ENCODE assay signal across 21 cellular contexts in the genomic region with DNA sequence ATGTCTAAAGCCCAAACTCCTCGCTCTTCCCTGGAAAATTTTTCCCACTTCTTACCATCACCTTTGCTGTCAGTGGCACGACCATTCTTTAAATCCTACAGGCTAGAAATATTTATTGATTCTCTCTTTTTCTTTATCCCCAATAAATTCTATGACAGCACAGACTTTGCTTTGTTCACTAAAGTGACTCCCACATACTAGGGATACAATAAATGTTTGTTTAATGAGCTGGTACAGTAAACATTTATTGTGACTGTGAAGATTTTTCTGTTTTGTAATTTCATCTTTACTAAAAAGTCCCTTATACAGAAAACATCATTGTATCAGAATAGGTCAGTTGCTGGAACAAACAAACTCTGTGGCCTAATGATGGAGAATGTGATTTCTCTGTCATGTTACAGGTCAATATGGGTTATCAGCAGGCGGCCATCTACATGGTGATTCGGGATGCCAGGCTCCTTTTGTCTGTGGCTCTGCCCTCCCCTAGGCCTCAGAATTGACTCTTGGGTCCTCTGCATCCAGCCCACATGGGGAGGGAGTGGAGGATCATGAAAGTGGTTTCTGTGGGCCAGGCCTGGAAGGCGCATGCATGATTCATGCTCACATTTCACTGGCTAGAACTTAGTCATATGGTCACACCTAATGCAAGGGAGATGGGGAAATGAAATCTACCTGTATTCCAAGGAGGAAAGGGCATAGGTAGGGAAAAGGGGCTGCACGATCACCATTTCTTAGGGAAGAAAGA. TPM values are rescaled to one million over a fixed set of nuclear protein-coding genes. Genes with fewer than 3 reads are reported as not detected.
DNase-seq lines count a peak whose midpoint lies in the region; ATAC-seq and TF ChIP-seq lines count a peak whose summit lies in the region.
"Had no signal": no experiment of that assay in that cellular context is flagged by ENCODE, and none has a peak within 500 bp of the region (broad histone marks: within the 10 kb centered on the region; RNA-seq: fewer than 3 reads in every experiment).

No MANE protein-coding gene starts in this region.

- intact Hi-C loops in MCF 10A (cut with micrococcal nuclease) (no loop called here), breast epithelium (cut with DNase I; ENCODE audit: low total_unique reads) (no loop called here), upper lobe of right lung (cut with DNase I) (no loop called here), gastrocnemius medialis (cut with DNase I; ENCODE audit: low total_unique reads) (no loop called here)
- intact Hi-C loops in activated T-helper 1 cell treated with anti-CD3 and anti-CD28 coated beads, Interleukin-12 subunit alpha, Interleukin-12 subunit beta, Interleukin-2, Interleukin-4 antibody, amounts not matched to agents 30 ng/mL and 10 ng/mL and 1 ng/mL, durations not matched to agents 14 hours and 24 hours and 36 hours (cut with micrococcal nuclease): no loop called here

- H3K36me3 ChIP-seq in breast epithelium (no peaks in the 10 kb centered on the region), upper lobe of right lung (no peaks in the 10 kb centered on the region), gastrocnemius medialis (no peaks in the 10 kb centered on the region)
- H3K36me3 ChIP-seq: BE2C, SJCRH30 had no signal

- no peaks in the 10 kb centered on the region for H3K4me1 ChIP-seq in breast epithelium
- H3K4me1 ChIP-seq in foreskin keratinocyte: peaks cover 4% of the 10 kb centered on the region
- no peaks in the 10 kb centered on the region for H3K4me1 ChIP-seq in upper lobe of right lung
- H3K4me1 ChIP-seq in gastrocnemius medialis: no peaks in the 10 kb centered on the region
- H3K4me1 ChIP-seq: BE2C, SJCRH30 had no signal

- no peak overlapping the region for H3K27ac Mint-ChIP-seq in MCF 10A (ENCODE audit: low read depth, unreplicated experiment)
- H3K27ac Mint-ChIP-seq in activated T-helper 17 cell treated with anti-CD3 and anti-CD28 coated beads, Interleukin-2, amount 50 U/mL, for 72 hours: no peak overlapping the region
- H3K27ac Mint-ChIP-seq in activated T-helper 1 cell treated with anti-CD3 and anti-CD28 coated beads, Interleukin-12 subunit alpha, Interleukin-12 subunit beta, Interleukin-2, Interleukin-4 antibody, amounts not matched to agents 30 ng/mL and 10 ng/mL and 1 ng/mL, durations not matched to agents 14 hours and 24 hours and 36 hours: no peak overlapping the region
- H3K27ac Mint-ChIP-seq: CD4-positive, CD25-positive, alpha-beta regulatory T cell; H9 had no signal

- H3K4me3 ChIP-seq in breast epithelium (no peak overlapping the region), upper lobe of right lung (no peak overlapping the region), gastrocnemius medialis (no peak overlapping the region)
- H3K4me3 ChIP-seq: GM12878, SJCRH30 had no signal

- H3K9me3 Mint-ChIP-seq in MCF 10A (ENCODE audit: unreplicated experiment): peaks cover 11% of the 10 kb centered on the region
- H3K9me3 Mint-ChIP-seq in activated T-helper 17 cell treated with anti-CD3 and anti-CD28 coated beads, Interleukin-2, amount 50 U/mL, for 72 hours: no peaks in the 10 kb centered on the region
- no peaks in the 10 kb centered on the region for H3K9me3 Mint-ChIP-seq in activated T-helper 1 cell treated with anti-CD3 and anti-CD28 coated beads, Interleukin-12 subunit alpha, Interleukin-12 subunit beta, Interleukin-2, Interleukin-4 antibody, amounts not matched to agents 30 ng/mL and 10 ng/mL and 1 ng/mL, durations not matched to agents 14 hours and 24 hours and 36 hours
- H3K9me3 Mint-ChIP-seq: H9 had no signal

- CTCF ChIA-PET in MCF 10A (lab: Yijun Ruan, JAX): interaction anchor here (0.6 to 0.7 kb wide), 2 partner anchors 68 to 1124 kb away, joined by 3 read pairs; no protein-coding TSS in a partner anchor

- DNase-seq in MCF 10A (ENCODE audit: unreplicated experiment): peak; percentile 34
- no peak for DNase-seq in breast epithelium (ENCODE audit: low spot score in 2 of 2)
- peak in 1 of 2 donors; percentile 42 for DNase-seq in foreskin keratinocyte
- peak; percentile 33 for DNase-seq in renal cortical epithelial cell (ENCODE audit: low read depth)
- no peak for DNase-seq in activated T-helper 1 cell treated with anti-CD3 and anti-CD28 coated beads, Interleukin-12 subunit alpha, Interleukin-12 subunit beta, Interleukin-2, Interleukin-4 antibody, amounts not matched to agents 30 ng/mL and 10 ng/mL and 1 ng/mL, durations not matched to agents 14 hours and 24 hours and 36 hours (ENCODE audit: low spot score)
- no peak for DNase-seq in upper lobe of right lung
- DNase-seq in gastrocnemius medialis: no peak
- DNase-seq: BE2C; CD4-positive, CD25-positive, alpha-beta regulatory T cell; H9; NCI-H1417 treated with DMSO at 0.1 percent for 48 hours; NCI-H187 treated with DMSO at 0.1 percent for 48 hours; NCI-H2227 treated with DMSO at 0.1 percent for 48 hours; NCI-H524; NCI-H82; SJCRH30 had no signal

- BruUV-seq in MCF 10A (replicated peaks; lab: Mats Ljungman, UMichigan): no TSS peak

- POLR2A ChIA-PET in MCF 10A (lab: Yijun Ruan, JAX): no interaction called here

- H3K27me3 ChIP-seq in breast epithelium (no peaks in the 10 kb centered on the region), foreskin keratinocyte (no peaks in the 10 kb centered on the region), upper lobe of right lung (no peaks in the 10 kb centered on the region), gastrocnemius medialis (no peaks in the 10 kb centered on the region)
- H3K27me3 ChIP-seq: SJCRH30 had no signal

- H3K27ac ChIP-seq in breast epithelium: no peak overlapping the region
- H3K27ac ChIP-seq in foreskin keratinocyte: no peak overlapping the region
- H3K27ac ChIP-seq in upper lobe of right lung: no peak overlapping the region
- H3K27ac ChIP-seq in gastrocnemius medialis: no peak overlapping the region
- H3K27ac ChIP-seq: KMS-11, SJCRH30 had no signal

- ATAC-seq in activated T-helper 17 cell treated with anti-CD3 and anti-CD28 coated beads, Interleukin-2, amount 50 U/mL, for 72 hours (replicated peaks): peak; percentile 56
- peak; percentile 78 for ATAC-seq in foreskin keratinocyte
- no peak for ATAC-seq in upper lobe of right lung
- no peak for ATAC-seq in gastrocnemius medialis
- ATAC-seq: GM12878 had no signal

- no peak for TF ChIP-seq POLR2A in breast epithelium (IDR thresholded peaks at IDR 0.05)
- TF ChIP-seq POLR2A in gastrocnemius medialis (IDR thresholded peaks at IDR 0.05): no peak

- in situ Hi-C loops in gastrocnemius medialis (cut with MboI; ENCODE audit: low sequenced_read_pairs in 4 of 4): no loop called here

- H3K4me1 Mint-ChIP-seq in MCF 10A (ENCODE audit: insufficient read depth, unreplicated experiment): no peaks in the 10 kb centered on the region
- H3K4me1 Mint-ChIP-seq in activated T-helper 17 cell treated with anti-CD3 and anti-CD28 coated beads, Interleukin-2, amount 50 U/mL, for 72 hours: no peaks in the 10 kb centered on the region
- no peaks in the 10 kb centered on the region for H3K4me1 Mint-ChIP-seq in activated T-helper 1 cell treated with anti-CD3 and anti-CD28 coated beads, Interleukin-12 subunit alpha, Interleukin-12 subunit beta, Interleukin-2, Interleukin-4 antibody, amounts not matched to agents 30 ng/mL and 10 ng/mL and 1 ng/mL, durations not matched to agents 14 hours and 24 hours and 36 hours (ENCODE audit: low read depth)
- H3K4me1 Mint-ChIP-seq: CD4-positive, CD25-positive, alpha-beta regulatory T cell; H9 had no signal

- no peak for TF ChIP-seq CTCF in MCF 10A (IDR thresholded peaks at IDR 0.05; ENCODE audit: unreplicated experiment)
- no peak for TF ChIP-seq CTCF in breast epithelium (IDR thresholded peaks at IDR 0.05)
- TF ChIP-seq CTCF in foreskin keratinocyte (conservative IDR thresholded peaks at IDR 0.05): no peak
- no peak for TF ChIP-seq CTCF in upper lobe of right lung (IDR thresholded peaks at IDR 0.05)
- TF ChIP-seq CTCF in gastrocnemius medialis (IDR thresholded peaks at IDR 0.05 in 4 of 5, conservative IDR thresholded peaks at IDR 0.05 in 1 of 5): no peak

- no peaks in the 10 kb centered on the region for H3K27me3 Mint-ChIP-seq in MCF 10A (ENCODE audit: insufficient read depth, unreplicated experiment)
- peaks cover 17% of the 10 kb centered on the region for H3K27me3 Mint-ChIP-seq in activated T-helper 17 cell treated with anti-CD3 and anti-CD28 coated beads, Interleukin-2, amount 50 U/mL, for 72 hours
- H3K27me3 Mint-ChIP-seq in activated T-helper 1 cell treated with anti-CD3 and anti-CD28 coated beads, Interleukin-12 subunit alpha, Interleukin-12 subunit beta, Interleukin-2, Interleukin-4 antibody, amounts not matched to agents 30 ng/mL and 10 ng/mL and 1 ng/mL, durations not matched to agents 14 hours and 24 hours and 36 hours (ENCODE audit: insufficient read depth): peaks cover 27% of the 10 kb centered on the region

- H3K36me3 Mint-ChIP-seq in MCF 10A (ENCODE audit: insufficient read depth, unreplicated experiment): no peaks in the 10 kb centered on the region
- no peaks in the 10 kb centered on the region for H3K36me3 Mint-ChIP-seq in activated T-helper 17 cell treated with anti-CD3 and anti-CD28 coated beads, Interleukin-2, amount 50 U/mL, for 72 hours (ENCODE audit: low read depth)
- H3K36me3 Mint-ChIP-seq in activated T-helper 1 cell treated with anti-CD3 and anti-CD28 coated beads, Interleukin-12 subunit alpha, Interleukin-12 subunit beta, Interleukin-2, Interleukin-4 antibody, amounts not matched to agents 30 ng/mL and 10 ng/mL and 1 ng/mL, durations not matched to agents 14 hours and 24 hours and 36 hours (ENCODE audit: low read depth): no peaks in the 10 kb centered on the region
- H3K36me3 Mint-ChIP-seq: CD4-positive, CD25-positive, alpha-beta regulatory T cell had no signal

- H3K9me3 ChIP-seq in breast epithelium (no peaks in the 10 kb centered on the region), upper lobe of right lung (no peaks in the 10 kb centered on the region), gastrocnemius medialis (no peaks in the 10 kb centered on the region)
- H3K9me3 ChIP-seq: BE2C, Caco-2, SJCRH30 had no signal

- H3K4me3 Mint-ChIP-seq in MCF 10A (ENCODE audit: unreplicated experiment): no peak overlapping the region
- H3K4me3 Mint-ChIP-seq in activated T-helper 17 cell treated with anti-CD3 and anti-CD28 coated beads, Interleukin-2, amount 50 U/mL, for 72 hours: no peak overlapping the region
- H3K4me3 Mint-ChIP-seq in activated T-helper 1 cell treated with anti-CD3 and anti-CD28 coated beads, Interleukin-12 subunit alpha, Interleukin-12 subunit beta, Interleukin-2, Interleukin-4 antibody, amounts not matched to agents 30 ng/mL and 10 ng/mL and 1 ng/mL, durations not matched to agents 14 hours and 24 hours and 36 hours: no peak overlapping the region
- H3K4me3 Mint-ChIP-seq: CD4-positive, CD25-positive, alpha-beta regulatory T cell; H9 had no signal

RNA-seq across cellular contexts. Expression of a gene that starts 22.7 kb away (rescaled TPM):
- total RNA-seq in MCF 10A (2022): not detected in 2 replicates
- total RNA-seq in breast epithelium: under 1 TPM in 1 of 3 donors, not detected in 2; 0.48 TPM
- not detected for total RNA-seq in activated T-helper 17 cell treated with anti-CD3 and anti-CD28 coated beads, Interleukin-2, amount 50 U/mL, for 72 hours
- not detected in 2 replicates for total RNA-seq in foreskin keratinocyte
- polyA plus RNA-seq in foreskin keratinocyte: not detected in 2 replicates
- total RNA-seq in renal cortical epithelial cell: 0.99 TPM in 1 of 2 replicates, not detected in the other
- not detected in 2 replicates for total RNA-seq in activated T-helper 1 cell treated with anti-CD3 and anti-CD28 coated beads, Interleukin-12 subunit alpha, Interleukin-12 subunit beta, Interleukin-2, Interleukin-4 antibody, amounts not matched to agents 30 ng/mL and 10 ng/mL and 1 ng/mL, durations not matched to agents 14 hours and 24 hours and 36 hours
- total RNA-seq in upper lobe of right lung: 0.14 TPM
- 1 to 10 TPM in 1 of 4 donors, under 1 TPM in 1, not detected in 2; 0.55 to 1.2 TPM for total RNA-seq in gastrocnemius medialis
- total RNA-seq: CD4-positive, CD25-positive, alpha-beta regulatory T cell; H9; HT-29; SJCRH30 had no signal
- polyA plus RNA-seq: CD4-positive, CD25-positive, alpha-beta regulatory T cell; GM12878 had no signal

RNA-seq across cellular contexts. Expression of a gene that starts 28.6 kb away (rescaled TPM):
- total RNA-seq in MCF 10A (2022): 0.16 and 0.20 TPM in 2 replicates
- total RNA-seq in breast epithelium: not detected
- total RNA-seq in activated T-helper 17 cell treated with anti-CD3 and anti-CD28 coated beads, Interleukin-2, amount 50 U/mL, for 72 hours: not detected
- 0.04 TPM in 1 of 2 replicates, not detected in the other for total RNA-seq in foreskin keratinocyte
- polyA plus RNA-seq in foreskin keratinocyte: not detected in 2 replicates
- total RNA-seq in renal cortical epithelial cell: 0.15 TPM in 1 of 2 replicates, not detected in the other
- not detected in 2 replicates for total RNA-seq in activated T-helper 1 cell treated with anti-CD3 and anti-CD28 coated beads, Interleukin-12 subunit alpha, Interleukin-12 subunit beta, Interleukin-2, Interleukin-4 antibody, amounts not matched to agents 30 ng/mL and 10 ng/mL and 1 ng/mL, durations not matched to agents 14 hours and 24 hours and 36 hours
- total RNA-seq in upper lobe of right lung: not detected
- total RNA-seq in gastrocnemius medialis: 1 to 10 TPM in 1 of 4 donors, under 1 TPM in 1, not detected in 2; 0.46 to 1.1 TPM
- total RNA-seq: Caco-2; CD4-positive, CD25-positive, alpha-beta regulatory T cell; H9; HT-29; SJCRH30 had no signal
- polyA plus RNA-seq: CD4-positive, CD25-positive, alpha-beta regulatory T cell; GM12878 had no signal

RNA-seq across cellular contexts. Expression of a gene that starts 54.3 kb away (rescaled TPM):
- total RNA-seq in MCF 10A (2022): 0.47 TPM in 1 of 2 replicates, not detected in the other
- total RNA-seq in breast epithelium: not detected
- total RNA-seq in activated T-helper 17 cell treated with anti-CD3 and anti-CD28 coated beads, Interleukin-2, amount 50 U/mL, for 72 hours: not detected
- 0.07 TPM in 1 of 2 replicates, not detected in the other for total RNA-seq in foreskin keratinocyte
- not detected in 2 replicates for polyA plus RNA-seq in foreskin keratinocyte
- total RNA-seq in renal cortical epithelial cell: not detected in 2 replicates
- not detected in 2 replicates for total RNA-seq in activated T-helper 1 cell treated with anti-CD3 and anti-CD28 coated beads, Interleukin-12 subunit alpha, Interleukin-12 subunit beta, Interleukin-2, Interleukin-4 antibody, amounts not matched to agents 30 ng/mL and 10 ng/mL and 1 ng/mL, durations not matched to agents 14 hours and 24 hours and 36 hours
- total RNA-seq in upper lobe of right lung: not detected
- not detected for total RNA-seq in gastrocnemius medialis
- total RNA-seq: Caco-2; CD4-positive, CD25-positive, alpha-beta regulatory T cell; GM12878; H9; HT-29; SJCRH30 had no signal
- polyA plus RNA-seq: CD4-positive, CD25-positive, alpha-beta regulatory T cell; GM12878 had no signal

Comparison
In these comparisons a context has a peak if more than half of its experiments do, and no peak if none do; other contexts are left out.
1. DNase-seq: peak in MCF 10A (single experiment) and renal cortical epithelial cell (single experiment); none in breast epithelium (0 of 2), activated T-helper 1 cell treated with anti-CD3 and anti-CD28 coated beads, Interleukin-12 subunit alpha, Interleukin-12 subunit beta, Interleukin-2, Interleukin-4 antibody, amounts not matched to agents 30 ng/mL and 10 ng/mL and 1 ng/mL, durations not matched to agents 14 hours and 24 hours and 36 hours (single experiment), upper lobe of right lung (single experiment) and gastrocnemius medialis (0 of 2).
2. ATAC-seq: peak in activated T-helper 17 cell treated with anti-CD3 and anti-CD28 coated beads, Interleukin-2, amount 50 U/mL, for 72 hours (single experiment) and foreskin keratinocyte (single experiment); none in upper lobe of right lung (single experiment) and gastrocnemius medialis (0 of 2).